Comparison of ENCODE assay signal across 20 cellular contexts in the genomic region with DNA sequence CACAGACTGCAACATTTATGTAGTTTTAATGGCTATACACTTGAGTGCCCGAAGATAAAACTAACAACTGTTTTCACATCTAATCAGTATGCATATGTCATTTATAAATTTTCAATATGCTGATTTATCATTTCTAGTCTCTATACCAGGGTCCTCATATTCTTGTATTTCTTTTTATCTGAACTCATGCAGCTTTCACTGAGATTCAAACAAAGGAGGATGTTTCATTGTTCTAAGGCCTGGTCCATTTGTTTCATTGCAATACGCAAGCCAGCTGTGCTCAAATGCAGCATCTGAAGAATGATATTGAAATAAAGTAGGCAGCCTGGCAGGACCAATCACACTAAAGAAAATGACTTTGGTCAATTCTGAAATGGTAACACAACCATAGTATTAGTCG. TPM values are rescaled to one million over a fixed set of nuclear protein-coding genes. Genes with fewer than 3 reads are reported as not detected.
DNase-seq lines count a peak whose midpoint lies in the region; ATAC-seq lines count a peak whose summit lies in the region.
"Had no signal": no experiment of that assay in that cellular context is flagged by ENCODE, and none has a peak within 500 bp of the region (broad histone marks: within the 10 kb centered on the region; RNA-seq: fewer than 3 reads in every experiment).

No MANE protein-coding gene starts in this region.

- H3K9ac ChIP-seq in GM23248 = no peak overlapping the region
- H3K9ac ChIP-seq: BLaER1 had no signal

- no peak for ATAC-seq in HG03045 (IDR thresholded peaks at IDR 0.05; ENCODE audit: unreplicated experiment)
- ATAC-seq in activated T-helper 17 cell treated with anti-CD3 and anti-CD28 coated beads, Interleukin-2, amount 50 U/mL, for 72 hours (replicated peaks) = no peak
- ATAC-seq: A549, GM23338, HepG2 had no signal

- H3K4me1 ChIP-seq in GM23248 (ENCODE audit: insufficient read depth) = peaks cover 14% of the 10 kb centered on the region
- H3K4me1 ChIP-seq: BLaER1 had no signal

- no peaks in the 10 kb centered on the region for H3K36me3 Mint-ChIP-seq in activated T-helper 17 cell treated with anti-CD3 and anti-CD28 coated beads, Interleukin-2, amount 50 U/mL, for 72 hours (ENCODE audit: low read depth)
- H3K36me3 Mint-ChIP-seq: CD14-positive monocyte; CD4-positive, alpha-beta memory T cell; IgD-negative memory B cell had no signal

- no peaks in the 10 kb centered on the region for H3K4me1 Mint-ChIP-seq in activated T-helper 17 cell treated with anti-CD3 and anti-CD28 coated beads, Interleukin-2, amount 50 U/mL, for 72 hours
- H3K4me1 Mint-ChIP-seq: CD14-positive monocyte; CD4-positive, alpha-beta memory T cell; GM23338; IgD-negative memory B cell had no signal

- no peaks in the 10 kb centered on the region for H4K20me1 ChIP-seq in GM23248 (ENCODE audit: insufficient read depth)
- H4K20me1 ChIP-seq: BLaER1 had no signal

- no peak overlapping the region for H3K4me3 Mint-ChIP-seq in activated T-helper 17 cell treated with anti-CD3 and anti-CD28 coated beads, Interleukin-2, amount 50 U/mL, for 72 hours
- H3K4me3 Mint-ChIP-seq: CD14-positive monocyte; CD4-positive, alpha-beta memory T cell; GM23338; IgD-negative memory B cell had no signal

- H3K27ac ChIP-seq in cingulate gyrus (ENCODE audit: low read depth, low read length) = peak overlapping the region; percentile 22
- H3K27ac ChIP-seq in layer of hippocampus (ENCODE audit: low read depth, low read length) = peak overlapping the region; percentile 32
- peak overlapping the region; percentile 70 for H3K27ac ChIP-seq in substantia nigra (ENCODE audit: low read depth, low read length, poor library complexity, severe bottlenecking)
- no peak overlapping the region for H3K27ac ChIP-seq in GM23248
- H3K27ac ChIP-seq: 22Rv1, BLaER1 had no signal

- no peaks in the 10 kb centered on the region for H3K9me2 ChIP-seq in GM23248 (ENCODE audit: insufficient read depth)

- H3K9me3 ChIP-seq in GM23248 (ENCODE audit: low read depth) = no peaks in the 10 kb centered on the region
- H3K9me3 ChIP-seq: A549, BLaER1 had no signal

- no peaks in the 10 kb centered on the region for H3K36me3 ChIP-seq in GM23248 (ENCODE audit: low read depth)
- H3K36me3 ChIP-seq: BLaER1 had no signal

- in situ Hi-C loops in GM23248 (cut with MboI) = no loop called here

- H3F3A ChIP-seq in GM23248 (ENCODE audit: insufficient read depth) = peaks cover 5% of the 10 kb centered on the region; the same call in 1 of the 2 replicates

- 96 to 99% methylated on average over 3 of the region's 3 CpGs for WGBS in GM23248 (ENCODE audit: low coverage in 1 of 2, low lambda C conversion rate in 2 of 2, missing lambda C conversion rate in 2 of 2), 2 experiments

- no peak overlapping the region for H2AFZ ChIP-seq in GM23248
- H2AFZ ChIP-seq: GM23338 had no signal

- no peaks in the 10 kb centered on the region for H3K27me3 Mint-ChIP-seq in activated T-helper 17 cell treated with anti-CD3 and anti-CD28 coated beads, Interleukin-2, amount 50 U/mL, for 72 hours
- H3K27me3 Mint-ChIP-seq: CD4-positive, alpha-beta memory T cell; IgD-negative memory B cell had no signal

- H3K27me3 ChIP-seq in layer of hippocampus (ENCODE audit: control insufficient read depth, insufficient read depth, low read length) (no peaks in the 10 kb centered on the region), GM23248 (replicated peaks; ENCODE audit: insufficient read depth) (no peaks in the 10 kb centered on the region)
- H3K27me3 ChIP-seq: BLaER1 had no signal

- no peaks in the 10 kb centered on the region for H3K9me3 Mint-ChIP-seq in activated T-helper 17 cell treated with anti-CD3 and anti-CD28 coated beads, Interleukin-2, amount 50 U/mL, for 72 hours
- H3K9me3 Mint-ChIP-seq: CD14-positive monocyte, GM23338 had no signal

- DNase-seq in Ammon's horn (ENCODE audit: low spot score) (peak; percentile 37), substantia nigra (lab: John Stamatoyannopoulos, UW) (no peak), GM23248 (no peak)
- DNase-seq: AML-193; CD4-positive, alpha-beta memory T cell; DMS153; DMS79; GDM1; HCEC 1CT had no signal

- H3K4me3 ChIP-seq in GM23248 = no peak overlapping the region
- H3K4me3 ChIP-seq: A549, BLaER1, GM23338 had no signal

- H3K4me2 ChIP-seq in GM23248 (ENCODE audit: unreplicated experiment) = no peak overlapping the region
- H3K4me2 ChIP-seq: BLaER1, GM23338 had no signal

- no peaks in the 10 kb centered on the region; the same call in 1 of the 2 replicates for H3K79me2 ChIP-seq in GM23248 (ENCODE audit: insufficient read depth)

- no peak overlapping the region for H3K27ac Mint-ChIP-seq in activated T-helper 17 cell treated with anti-CD3 and anti-CD28 coated beads, Interleukin-2, amount 50 U/mL, for 72 hours
- H3K27ac Mint-ChIP-seq: CD14-positive monocyte; CD4-positive, alpha-beta memory T cell; GM23338 had no signal

RNA-seq across cellular contexts. Expression of a gene that starts 31.7 kb away (rescaled TPM):
- total RNA-seq in GM23248 (2014; rRNA removed; shearing (Covaris generic)) = 4.1 and 8.1 TPM in 2 replicates
- 2.2 and 3.5 TPM in 2 replicates for polyA plus RNA-seq in GM23248 (2016; fragmentation: Nextera tagmentation; extraction: Ambion mirVana)
- under 1 TPM; 0.05 to 0.09 TPM for total RNA-seq in activated T-helper 17 cell treated with anti-CD3 and anti-CD28 coated beads, Interleukin-2, amount 50 U/mL, for 72 hours
- polyA plus RNA-seq: CD4-positive, alpha-beta memory T cell; IgD-negative memory B cell had no signal
